1 cellular context compared by ENCODE assay signal in the genomic region with DNA sequence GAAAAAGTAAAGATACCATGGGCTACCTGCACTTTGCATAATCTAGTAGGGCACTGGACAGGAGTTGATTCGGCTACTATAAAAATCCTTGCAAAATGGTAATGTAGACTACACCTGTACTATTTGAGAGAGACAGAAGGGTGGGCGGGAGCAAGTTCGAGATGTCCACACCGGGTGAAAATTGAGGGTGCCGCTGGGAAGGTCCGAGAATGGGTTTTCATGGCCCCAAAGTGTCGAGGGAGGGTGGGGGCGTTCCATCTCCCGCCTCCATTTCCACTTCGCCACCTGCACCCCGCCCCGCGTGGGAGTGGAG.
TF ChIP-seq lines count a peak whose summit lies in the region.

No MANE protein-coding gene starts in this region.

TF ChIP-seq in GM23338, 12 proteins besides CTCF, POLR2A, EP300 and RAD21 (continued from another document):
- TF ChIP-seq, protein P1, sequence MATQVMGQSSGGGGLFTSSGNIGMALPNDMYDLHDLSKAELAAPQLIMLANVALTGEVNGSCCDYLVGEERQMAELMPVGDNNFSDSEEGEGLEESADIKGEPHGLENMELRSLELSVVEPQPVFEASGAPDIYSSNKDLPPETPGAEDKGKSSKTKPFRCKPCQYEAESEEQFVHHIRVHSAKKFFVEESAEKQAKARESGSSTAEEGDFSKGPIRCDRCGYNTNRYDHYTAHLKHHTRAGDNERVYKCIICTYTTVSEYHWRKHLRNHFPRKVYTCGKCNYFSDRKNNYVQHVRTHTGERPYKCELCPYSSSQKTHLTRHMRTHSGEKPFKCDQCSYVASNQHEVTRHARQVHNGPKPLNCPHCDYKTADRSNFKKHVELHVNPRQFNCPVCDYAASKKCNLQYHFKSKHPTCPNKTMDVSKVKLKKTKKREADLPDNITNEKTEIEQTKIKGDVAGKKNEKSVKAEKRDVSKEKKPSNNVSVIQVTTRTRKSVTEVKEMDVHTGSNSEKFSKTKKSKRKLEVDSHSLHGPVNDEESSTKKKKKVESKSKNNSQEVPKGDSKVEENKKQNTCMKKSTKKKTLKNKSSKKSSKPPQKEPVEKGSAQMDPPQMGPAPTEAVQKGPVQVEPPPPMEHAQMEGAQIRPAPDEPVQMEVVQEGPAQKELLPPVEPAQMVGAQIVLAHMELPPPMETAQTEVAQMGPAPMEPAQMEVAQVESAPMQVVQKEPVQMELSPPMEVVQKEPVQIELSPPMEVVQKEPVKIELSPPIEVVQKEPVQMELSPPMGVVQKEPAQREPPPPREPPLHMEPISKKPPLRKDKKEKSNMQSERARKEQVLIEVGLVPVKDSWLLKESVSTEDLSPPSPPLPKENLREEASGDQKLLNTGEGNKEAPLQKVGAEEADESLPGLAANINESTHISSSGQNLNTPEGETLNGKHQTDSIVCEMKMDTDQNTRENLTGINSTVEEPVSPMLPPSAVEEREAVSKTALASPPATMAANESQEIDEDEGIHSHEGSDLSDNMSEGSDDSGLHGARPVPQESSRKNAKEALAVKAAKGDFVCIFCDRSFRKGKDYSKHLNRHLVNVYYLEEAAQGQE (IDR thresholded peaks at IDR 0.05; ENCODE audit: unreplicated experiment): no peak
- TF ChIP-seq JUNB (IDR thresholded peaks at IDR 0.05; ENCODE audit: unreplicated experiment) (no peak), POLR2AphosphoS5 (IDR thresholded peaks at IDR 0.05; ENCODE audit: low read depth) (no peak), EZH2phosphoT487 (IDR thresholded peaks at IDR 0.05; ENCODE audit: unreplicated experiment) (no peak), ZNF114 (CRISPR knock-in tag; IDR thresholded peaks at IDR 0.05) (no peak), ZNF331 (CRISPR knock-in tag; IDR thresholded peaks at IDR 0.05; ENCODE audit: low read depth) (no peak), EZH2 (IDR thresholded peaks at IDR 0.05; ENCODE audit: low read depth, unreplicated experiment) (no peak), ETS1 (IDR thresholded peaks at IDR 0.05) (no peak), STAT1 (IDR thresholded peaks at IDR 0.05; ENCODE audit: unreplicated experiment) (no peak)
